Comparison of ENCODE assay signal across 22 cellular contexts in the genomic region with DNA sequence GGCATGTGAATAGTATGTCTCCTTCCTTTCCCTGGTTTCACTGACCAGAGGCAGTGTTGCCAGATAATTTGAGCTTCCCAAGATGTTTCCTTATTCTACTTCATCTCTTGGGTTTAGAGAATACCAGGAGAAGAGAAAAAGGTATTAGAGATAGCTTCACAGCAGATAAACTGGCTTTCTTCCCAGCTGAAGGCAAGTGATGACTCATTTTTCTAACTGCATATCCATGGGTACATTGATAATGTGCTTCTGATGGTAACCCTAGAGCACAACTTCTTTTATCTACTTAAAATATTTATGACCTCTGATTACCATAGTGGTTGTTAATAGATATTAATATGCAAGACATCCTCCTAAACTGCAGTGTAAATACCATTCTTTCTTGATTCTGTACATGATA. TPM values are rescaled to one million over a fixed set of nuclear protein-coding genes. Genes with fewer than 3 reads are reported as not detected.
DNase-seq lines count a peak whose midpoint lies in the region; ATAC-seq, FAIRE-seq and TF ChIP-seq lines count a peak whose summit lies in the region.
"Had no signal": no experiment of that assay in that cellular context is flagged by ENCODE, and none has a peak within 500 bp of the region (broad histone marks: within the 10 kb centered on the region; RNA-seq: fewer than 3 reads in every experiment).

No MANE protein-coding gene starts in this region.

- no peaks in the 10 kb centered on the region for H4K20me1 ChIP-seq in HepG2 (ENCODE audit: insufficient read depth, low read length)

- intact Hi-C loops in HepG2 (cut with micrococcal nuclease; ENCODE audit: unreplicated experiment): no loop called here
- intact Hi-C loops in Right ventricle myocardium inferior (cut with DNase I): no loop called here

- TF ChIP-seq POLR2A in HepG2 (IDR thresholded peaks at IDR 0.05; ENCODE audit: insufficient read depth in 1 of 2, low read depth in 2 of 2, low read length in 2 of 2): no peak

- ATAC-seq in HepG2: no peak
- ATAC-seq in GM21526 (IDR thresholded peaks at IDR 0.05; ENCODE audit: low FRiP score, unreplicated experiment): no peak
- no peak for ATAC-seq in Right ventricle myocardium inferior
- no peak for ATAC-seq in HG03378 (IDR thresholded peaks at IDR 0.05; ENCODE audit: unreplicated experiment)
- ATAC-seq: CD8-positive, alpha-beta T cell had no signal

- POLR2A ChIA-PET in HepG2 (lab: Yijun Ruan, JAX): no interaction called here

- CTCF ChIA-PET in HepG2 (lab: Yijun Ruan, JAX; ENCODE audit: low intra/inter-chr PET ratio, low total read pairs): no interaction called here

- H3K4me2 ChIP-seq in HepG2 (ENCODE audit: low read depth, low read length): no peak overlapping the region
- H3K4me2 ChIP-seq: neural progenitor cell, PC-9 had no signal

- H3K27me3 ChIP-seq in liver (ENCODE audit: control insufficient read depth in 4 of 4, insufficient read depth in 4 of 4, low read length in 3 of 4): no peaks in the 10 kb centered on the region
- no peaks in the 10 kb centered on the region; a peak in 1 of 5 replicates for H3K27me3 ChIP-seq in HepG2 (ENCODE audit: control insufficient read depth in 1 of 2, insufficient read depth in 2 of 2, low read length in 2 of 2)
- H3K27me3 ChIP-seq: neural progenitor cell had no signal

- DNase-seq in HepG2 (ENCODE audit: low spot score) (no peak), amniotic epithelial cell (ENCODE audit: low read depth) (peak; percentile 58), fibroblast of pulmonary artery (ENCODE audit: low read depth) (peak; percentile 24), urothelium cell line (ENCODE audit: low spot score) (peak; percentile 21), Right ventricle myocardium inferior (ENCODE audit: missing footprints) (no peak)
- DNase-seq: ACHN; activated CD4-positive, alpha-beta memory T cell treated with anti-CD3 and anti-CD28 coated beads, Interleukin-2, amount 10 ng/mL, durations not matched to agents 7 days and 5 days; activated naive CD8-positive, alpha-beta T cell treated with anti-CD3 and anti-CD28 coated beads for 36 hours; activated T-cell treated with anti-CD3 and anti-CD28 coated beads, Interleukin-2, amount 50 U/mL, for 48 hours; CD8-positive, alpha-beta T cell; glutamatergic neuron; islet precursor cell; Kasumi-1; NCI-H146; NCI-H446; PC-9 had no signal

- FAIRE-seq in HepG2 (lab: Jason Lieb, UNC) (no peak), urothelium cell line (lab: Jason Lieb, UNC) (no peak)
- FAIRE-seq: H1 had no signal

- H3K4me3 ChIP-seq in liver (ENCODE audit: low read depth in 1 of 3, low read length in 3 of 3) (no peak overlapping the region), HepG2 (replicated peaks in 1 of 3; ENCODE audit: insufficient read depth in 1 of 3, low read depth in 2 of 3, low read length in 3 of 3) (no peak overlapping the region), fibroblast of pulmonary artery (replicated peaks; ENCODE audit: low read depth, low read length) (no peak overlapping the region)
- H3K4me3 ChIP-seq: neural progenitor cell, PC-9 had no signal

- BruUV-seq in HepG2 (replicated peaks; lab: Mats Ljungman, UMichigan): no TSS peak

- in situ Hi-C loops in HepG2 (cut with HindIII; ENCODE audit: extremely low pct_ligation_motif_present, low pct_unique_long_range_greater_than_20kb): loop anchor here (25.0 kb wide), 1 partner anchor 458 kb away; no protein-coding TSS in a partner anchor

- H3K79me2 ChIP-seq in HepG2 (ENCODE audit: insufficient read depth, low read length): no peaks in the 10 kb centered on the region

- H3K36me3 ChIP-seq in liver (ENCODE audit: control insufficient read depth in 4 of 4, insufficient read depth in 3 of 4, low read depth in 1 of 4, low read length in 3 of 4) (no peaks in the 10 kb centered on the region), HepG2 (replicated peaks in 1 of 2; ENCODE audit: control insufficient read depth in 1 of 2, insufficient read depth in 2 of 2, low read length in 2 of 2) (no peaks in the 10 kb centered on the region)
- H3K36me3 ChIP-seq: neural progenitor cell had no signal

- H3K9me3 ChIP-seq in liver (ENCODE audit: control insufficient read depth in 4 of 4, low read length in 3 of 4): no peaks in the 10 kb centered on the region
- no peaks in the 10 kb centered on the region for H3K9me3 ChIP-seq in HepG2 (ENCODE audit: low read length)

- H3K9ac ChIP-seq in liver (ENCODE audit: low read depth in 1 of 2, low read length in 2 of 2) (no peak overlapping the region), HepG2 (ENCODE audit: insufficient read depth, low read depth, low read length) (no peak overlapping the region)
- H3K9ac ChIP-seq: neural progenitor cell had no signal

- TF ChIP-seq EP300 in HepG2 (IDR thresholded peaks at IDR 0.05; ENCODE audit: low read depth in 2 of 2, low read length in 2 of 2) (no peak), HepG2 (CRISPR knock-in tag; IDR thresholded peaks at IDR 0.05; ENCODE audit: borderline replicate concordance) (no peak)

- no peak overlapping the region for H2AFZ ChIP-seq in HepG2 (ENCODE audit: low read length)
- H2AFZ ChIP-seq: neural progenitor cell, PC-9 had no signal

- TF ChIP-seq RAD21 in liver (IDR thresholded peaks at IDR 0.05) (no peak), HepG2 (CRISPR knock-in tag; IDR thresholded peaks at IDR 0.05) (no peak)

- H3K27ac ChIP-seq in liver (ENCODE audit: low read depth in 1 of 2, low read length in 2 of 2) (no peak overlapping the region), HepG2 (ENCODE audit: extremely low read length, insufficient read depth, low read length) (no peak overlapping the region)
- H3K27ac ChIP-seq: neural progenitor cell, PC-9, VCaP had no signal

- no peaks in the 10 kb centered on the region for H3K4me1 ChIP-seq in liver (ENCODE audit: control insufficient read depth in 4 of 4, insufficient read depth in 4 of 4, low read length in 3 of 4)
- peaks cover 35% of the 10 kb centered on the region for H3K4me1 ChIP-seq in HepG2 (ENCODE audit: insufficient read depth, low read length)
- H3K4me1 ChIP-seq: neural progenitor cell had no signal

- TF ChIP-seq CTCF in liver (IDR thresholded peaks at IDR 0.05; ENCODE audit: low read depth, low read length, missing input control) (no peak), HepG2 (CRISPR knock-in tag; IDR thresholded peaks at IDR 0.05) (no peak), fibroblast of pulmonary artery (IDR thresholded peaks at IDR 0.05; ENCODE audit: low read length, missing control alignments) (no peak)

TF ChIP-seq in liver, 16 proteins besides CTCF, POLR2A, EP300 and RAD21 (continues in another document):
- TF ChIP-seq HNF4A (conservative IDR thresholded peaks at IDR 0.05) (no peak), FOXA2 (IDR thresholded peaks at IDR 0.05) (no peak), FOXA1 (IDR thresholded peaks at IDR 0.05) (no peak), NR2F2 (IDR thresholded peaks at IDR 0.05) (no peak), JUND (IDR thresholded peaks at IDR 0.05) (peak; percentile 33 to 79), YY1 (IDR thresholded peaks at IDR 0.05) (no peak), TAF1 (conservative IDR thresholded peaks at IDR 0.05) (no peak)

TF ChIP-seq in HepG2, 621 proteins besides CTCF, POLR2A, EP300 and RAD21 (continues in another document):
- TF ChIP-seq GZF1 (CRISPR knock-in tag; IDR thresholded peaks at IDR 0.05) (no peak), ASH2L (IDR thresholded peaks at IDR 0.05; ENCODE audit: insufficient read length, low read depth, low read length) (no peak), HMG20B (CRISPR knock-in tag; conservative IDR thresholded peaks at IDR 0.05) (no peak)

RNA-seq across cellular contexts. Expression of a gene that starts 34.6 kb away (rescaled TPM):
- total RNA-seq in liver (1 to 10 TPM; 4.3 to 6.4 TPM), HepG2 (2016; rRNA removed; fragmentation: Illumina TruSeq; extraction: Trizol) (6.6 and 8.9 TPM in 2 replicates), Right ventricle myocardium inferior (6.3 TPM)
- polyA plus RNA-seq in liver (10 to 100 TPM; 18.6 to 44.6 TPM), HepG2 (2011; rRNA removed) (15.2 and 15.8 TPM in 2 replicates)
- total RNA-seq in HepG2 (2016; cell fraction: cytosol; rRNA removed; fragmentation: Illumina TruSeq; extraction: Trizol; ENCODE audit: low read depth): 7.3 and 8.5 TPM in 2 replicates
- total RNA-seq in HepG2 (2016; cell fraction: insoluble cytoplasmic fraction; rRNA removed; fragmentation: Illumina TruSeq; extraction: Trizol): 6.3 and 8.6 TPM in 2 replicates
- total RNA-seq in HepG2 (2016; cell fraction: membrane; rRNA removed; fragmentation: Illumina TruSeq; extraction: Trizol): 8.6 and 9.8 TPM in 2 replicates
- 8.5 TPM in 2 replicates for total RNA-seq in HepG2 (2016; cell fraction: nucleus; rRNA removed; fragmentation: Illumina TruSeq; extraction: Trizol)
- polyA plus RNA-seq in HepG2 (2011; cell fraction: cytosol; rRNA removed): 18.1 and 20.5 TPM in 2 replicates
- 9.4 and 10.5 TPM in 2 replicates for polyA plus RNA-seq in HepG2 (2011; cell fraction: nucleus; rRNA removed)
- polyA plus RNA-seq in HepG2 (2012): 13.2 and 15.0 TPM in 2 replicates
- polyA plus RNA-seq in HepG2 (2016; cell fraction: cytosol; fragmentation: Illumina TruSeq; extraction: Trizol; ENCODE audit: low read depth): 7.0 and 9.1 TPM in 2 replicates
- polyA plus RNA-seq in HepG2 (2016; cell fraction: insoluble cytoplasmic fraction; fragmentation: Illumina TruSeq; extraction: Trizol; ENCODE audit: low read depth): 16.9 and 18.0 TPM in 2 replicates
- polyA plus RNA-seq in HepG2 (2016; cell fraction: membrane; fragmentation: Illumina TruSeq; extraction: Trizol; ENCODE audit: low read depth): 11.2 and 14.1 TPM in 2 replicates
- 26.6 and 27.7 TPM in 2 replicates for polyA plus RNA-seq in HepG2 (2016; cell fraction: nucleus; fragmentation: Illumina TruSeq; extraction: Trizol; ENCODE audit: insufficient read depth, low read depth)
- polyA minus RNA-seq in HepG2 (2011; rRNA and poly(A)+ RNA removed; ENCODE audit: low replicate concordance): 18.5 TPM in 1 of 2 replicates, not detected in the other
- 7.0 and 9.0 TPM in 2 replicates for polyA minus RNA-seq in HepG2 (2011; cell fraction: cytosol; rRNA and poly(A)+ RNA removed)
- 3.2 and 4.0 TPM in 2 replicates for polyA minus RNA-seq in HepG2 (2011; cell fraction: nucleus; rRNA and poly(A)+ RNA removed)

Comparison
In these comparisons a context has a peak if more than half of its experiments do, and no peak if none do; other contexts are left out.
1. DNase-seq: peak in amniotic epithelial cell (single experiment), fibroblast of pulmonary artery (single experiment) and urothelium cell line (single experiment); none in HepG2 (single experiment) and Right ventricle myocardium inferior (single experiment).